In genomic region chr18:63180971-63181376, GRCh38 we compare ENCODE assay signal across 11 cellular contexts.
DNase-seq lines count a peak whose midpoint lies in the region; ATAC-seq and TF ChIP-seq lines count a peak whose summit lies in the region.
"Had no signal": no experiment of that assay in that cellular context is flagged by ENCODE, and none has a peak within 500 bp of the region (broad histone marks: within the 10 kb centered on the region; RNA-seq: fewer than 3 reads in every experiment).

No MANE protein-coding gene starts in this region.

- intact Hi-C loops in colonic mucosa (cut with DNase I): no loop called here

- no peaks in the 10 kb centered on the region for H3K36me3 ChIP-seq in colonic mucosa
- H3K36me3 ChIP-seq in smooth muscle cell (ENCODE audit: low read depth): no peaks in the 10 kb centered on the region

- H3K9ac ChIP-seq in colonic mucosa (ENCODE audit: low read depth in 2 of 2, low read length in 2 of 2) (peak overlapping the region in 1 of 2 donors; percentile 66), smooth muscle cell (ENCODE audit: low read depth) (no peak overlapping the region)
- H3K9ac ChIP-seq: parathyroid adenoma had no signal

- H3K79me2 ChIP-seq in smooth muscle cell (ENCODE audit: low read depth): no peaks in the 10 kb centered on the region

- no peaks in the 10 kb centered on the region for H3K27me3 ChIP-seq in colonic mucosa
- peaks cover 53% of the 10 kb centered on the region for H3K27me3 ChIP-seq in smooth muscle cell (ENCODE audit: low read depth)

- H2AFZ ChIP-seq in smooth muscle cell (ENCODE audit: low read depth): no peak overlapping the region
- H2AFZ ChIP-seq: parathyroid adenoma had no signal

- TF ChIP-seq CTCF in colonic mucosa (IDR thresholded peaks at IDR 0.05) (no peak), smooth muscle cell (IDR thresholded peaks at IDR 0.05; ENCODE audit: borderline replicate concordance, insufficient read depth, poor library complexity, severe bottlenecking) (no peak)

- H3K4me3 ChIP-seq in colonic mucosa (no peak overlapping the region), smooth muscle cell (no peak overlapping the region)

- peaks cover 36% of the 10 kb centered on the region for H3K4me1 ChIP-seq in colonic mucosa
- no peaks in the 10 kb centered on the region for H3K4me1 ChIP-seq in smooth muscle cell (ENCODE audit: low read depth)
- H3K4me1 ChIP-seq: parathyroid adenoma had no signal

- WGBS in smooth muscle cell (ENCODE audit: low lambda C conversion rate): 91% methylated on average over 5 of the region's 5 CpGs

- DNase-seq in colonic mucosa (no peak), ecto neural progenitor cell (ENCODE audit: low spot score) (no peak), activated gamma-delta T cell treated with Interleukin-2 at 50 U/mL for 16 hours (no peak), smooth muscle cell (lab: John Stamatoyannopoulos, UW; ENCODE audit: unreplicated experiment) (no peak)
- DNase-seq: activated naive CD8-positive, alpha-beta T cell treated with anti-CD3 and anti-CD28 coated beads, Interleukin-2, amount 10 ng/mL, durations not matched to agents 7 days and 5 days had no signal

- H3K27ac ChIP-seq in colonic mucosa: peak overlapping the region; percentile 75
- no peak overlapping the region for H3K27ac ChIP-seq in smooth muscle cell (ENCODE audit: low read depth)
- H3K27ac ChIP-seq: epithelial cell of prostate, parathyroid adenoma had no signal

- peak; percentile 69 for ATAC-seq in GM18517 (IDR thresholded peaks at IDR 0.05; ENCODE audit: unreplicated experiment)
- peak; percentile 66 for ATAC-seq in GM19455 (IDR thresholded peaks at IDR 0.05; ENCODE audit: unreplicated experiment)
- peak; percentile 45 for ATAC-seq in HG03060 (IDR thresholded peaks at IDR 0.05; ENCODE audit: low read depth, unreplicated experiment)
- ATAC-seq in GM21825 (IDR thresholded peaks at IDR 0.05; ENCODE audit: unreplicated experiment): no peak

- H3K9me3 ChIP-seq in colonic mucosa (no peaks in the 10 kb centered on the region), smooth muscle cell (replicated peaks; ENCODE audit: low read depth) (no peaks in the 10 kb centered on the region)

- no peak overlapping the region for H3K4me2 ChIP-seq in smooth muscle cell

- no peaks in the 10 kb centered on the region for H4K20me1 ChIP-seq in smooth muscle cell (ENCODE audit: low read depth)

- H3F3A ChIP-seq in smooth muscle cell (ENCODE audit: low read depth): no peaks in the 10 kb centered on the region
